In the genomic region with DNA sequence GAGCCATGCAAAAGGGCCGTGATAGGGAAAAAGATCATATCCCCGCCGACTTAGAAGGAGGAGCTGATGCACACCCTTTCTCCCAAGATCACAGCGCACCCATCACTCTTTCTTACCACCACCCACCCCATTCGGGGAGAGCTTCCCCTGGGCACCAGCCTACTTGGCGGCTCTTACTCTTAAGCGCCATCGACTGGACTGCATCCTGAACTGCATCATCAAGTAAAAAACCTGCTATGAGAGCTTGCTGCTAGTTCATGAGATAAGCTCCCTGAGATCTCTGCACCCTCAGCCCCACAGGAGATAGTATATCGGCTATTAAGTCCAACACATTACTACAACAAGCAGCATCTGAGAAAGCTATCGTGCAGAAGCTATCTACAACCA, we compare ENCODE assay signal across 19 cellular contexts.
"Had no signal": no experiment of that assay in that cellular context is flagged by ENCODE, and none has a peak within 500 bp of the region (broad histone marks: within the 10 kb centered on the region; RNA-seq: fewer than 3 reads in every experiment).

No MANE protein-coding gene starts in this region.

- H3K9ac ChIP-seq: parathyroid adenoma had no signal

- DNase-seq: effector memory CD8-positive, alpha-beta T cell; esophagus squamous epithelium; foreskin keratinocyte; head of caudate nucleus; kidney; left cardiac atrium; left ventricle myocardium inferior; lower lobe of right lung; mesenchymal stem cell; naive B cell; right lobe of liver; stimulated activated CD4-positive, alpha-beta T cell treated with anti-CD3 and anti-CD28 coated beads, Interleukin-4, amount 100 ng/mL, for 1 hour; stimulated activated CD8-positive, alpha-beta memory T cell treated with anti-CD3 and anti-CD28 coated beads, Interleukin-4, amount 100 ng/mL, for 48 hours; tibial artery; upper lobe of left lung had no signal

- H3K36me3 ChIP-seq: esophagus squamous epithelium, left ventricle myocardium inferior, lower lobe of right lung, prostate gland, right lobe of liver, tibial artery, upper lobe of left lung, vagina had no signal

- H3K4me3 ChIP-seq: esophagus squamous epithelium, hepatocyte, left ventricle myocardium inferior, lower lobe of right lung, prostate gland, right lobe of liver, tibial artery, upper lobe of left lung, vagina had no signal

- H3K4me1 ChIP-seq: esophagus squamous epithelium, foreskin keratinocyte, left ventricle myocardium inferior, lower lobe of right lung, parathyroid adenoma, prostate gland, right lobe of liver, tibial artery, upper lobe of left lung, vagina had no signal

- ATAC-seq: effector memory CD8-positive, alpha-beta T cell; foreskin keratinocyte; left cardiac atrium; right lobe of liver had no signal

- H3K27ac ChIP-seq: esophagus squamous epithelium, foreskin keratinocyte, hepatocyte, left ventricle myocardium inferior, lower lobe of right lung, parathyroid adenoma, prostate gland, right lobe of liver, tibial artery, upper lobe of left lung, vagina had no signal

- H3K9me3 ChIP-seq: prostate gland, right lobe of liver, vagina had no signal

- H3K27me3 ChIP-seq: esophagus squamous epithelium, foreskin keratinocyte, hepatocyte, tibial artery, upper lobe of left lung, vagina had no signal
